ENCODE assay signal across 20 cellular contexts in genomic region chr10:28850784-28851183, GRCh38.
"Had no signal": no experiment of that assay in that cellular context is flagged by ENCODE, and none has a peak within 500 bp of the region (broad histone marks: within the 10 kb centered on the region; RNA-seq: fewer than 3 reads in every experiment).

No MANE protein-coding gene starts in this region.

- H3K27me3 ChIP-seq: SJCRH30 had no signal

- H3K4me3 ChIP-seq: SJCRH30 had no signal

- H3K4me1 ChIP-seq: SJCRH30 had no signal

- H3K4me2 ChIP-seq: KMS-11 had no signal

- H3K27ac ChIP-seq: HL-60, KMS-11, RWPE1, SJCRH30 had no signal

- H3K9me3 ChIP-seq: SJCRH30 had no signal

- DNase-seq: Kasumi-1, MM.1S, NCI-H1092 treated with DMSO at 0.1 percent for 48 hours, NCI-H1436, NCI-H187, NCI-H2029, NCI-H2081 treated with DMSO at 0.1 percent for 48 hours, NCI-H2171, NCI-H226, NCI-H446, NCI-H510A, NCI-H524 treated with DMSO at 0.1 percent for 48 hours, NCI-H69, NCI-H774, SHP77 treated with DMSO at 0.1 percent for 48 hours, SJCRH30 had no signal

- H3K9ac ChIP-seq: KMS-11 had no signal

- H3K36me3 ChIP-seq: SJCRH30 had no signal

- ATAC-seq: SK-N-SH treated with all-trans-retinoic acid at 6 μM for 48 hours had no signal
